ENCODE assay signal across 15 cellular contexts in genomic region chr12:110222433-110222832, GRCh38. TPM values are rescaled to one million over a fixed set of nuclear protein-coding genes. Genes with fewer than 3 reads are reported as not detected.
DNase-seq lines count a peak whose midpoint lies in the region; ATAC-seq and TF ChIP-seq lines count a peak whose summit lies in the region.
"Had no signal": no experiment of that assay in that cellular context is flagged by ENCODE, and none has a peak within 500 bp of the region (broad histone marks: within the 10 kb centered on the region; RNA-seq: fewer than 3 reads in every experiment).

No MANE protein-coding gene starts in this region.

- no peaks in the 10 kb centered on the region for H3K36me3 ChIP-seq in A673 (ENCODE audit: insufficient read depth, low read length, poor library complexity, severe bottlenecking)
- H3K36me3 ChIP-seq in adipocyte (ENCODE audit: control insufficient read depth, insufficient read depth, low read length, severe bottlenecking), result peaks cover 8% of the 10 kb centered on the region
- H3K36me3 ChIP-seq in thyroid gland, result no peaks in the 10 kb centered on the region

- H3K4me3 ChIP-seq in A673 (ENCODE audit: low read depth, low read length, poor library complexity, severe bottlenecking), result no peak overlapping the region
- peak overlapping the region; percentile 38 for H3K4me3 ChIP-seq in adipocyte (ENCODE audit: low read length)
- H3K4me3 ChIP-seq in thyroid gland (replicated peaks in 1 of 3), result no peak overlapping the region

- H3K9me3 ChIP-seq in A673 (ENCODE audit: low read depth, low read length, poor library complexity, severe bottlenecking) (no peaks in the 10 kb centered on the region), adipocyte (ENCODE audit: control insufficient read depth, low read length) (no peaks in the 10 kb centered on the region), thyroid gland (no peaks in the 10 kb centered on the region)

- CTCF ChIA-PET in A673 (lab: Charles Lee), result no interaction called here

- H3K27me3 ChIP-seq in A673 (replicated peaks; ENCODE audit: insufficient read depth, low read depth, low read length, poor library complexity) (no peaks in the 10 kb centered on the region), adipocyte (replicated peaks; ENCODE audit: control insufficient read depth, insufficient read depth, low read length) (no peaks in the 10 kb centered on the region), foreskin keratinocyte (no peaks in the 10 kb centered on the region), thyroid gland (no peaks in the 10 kb centered on the region)

- POLR2A ChIA-PET in A673 (lab: Charles Lee; ENCODE audit: low non-redundant PET), result no interaction called here

- 72 to 77% methylated on average over 1 of the region's 1 CpG for WGBS in thyroid gland, 2 donors

- ATAC-seq in foreskin keratinocyte (no peak), left lobe of liver (no peak)
- ATAC-seq: PC-3 had no signal

- BruUV-seq in A673 (replicated peaks; lab: Mats Ljungman, UMichigan), result no TSS peak

- H3K4me1 ChIP-seq in A673 (ENCODE audit: insufficient read depth, low read length, poor library complexity, severe bottlenecking) (peaks cover 31% of the 10 kb centered on the region), adipocyte (ENCODE audit: control insufficient read depth, insufficient read depth, low read length) (peaks cover 35% of the 10 kb centered on the region), foreskin keratinocyte (peaks cover 17% of the 10 kb centered on the region), thyroid gland (peaks cover 21 to 35% of the 10 kb centered on the region in 2 donors)

- intact Hi-C loops in A673 (cut with micrococcal nuclease; ENCODE audit: unreplicated experiment) (loop anchor here (5.0 kb wide), 1 partner anchor 120 kb away; no protein-coding TSS in a partner anchor), thyroid gland (cut with DNase I) (no loop called here)

- peak overlapping the region; percentile 56 for H3K9ac ChIP-seq in adipocyte (ENCODE audit: low read length)

- DNase-seq in A673 (ENCODE audit: low spot score) (peak; percentile 31), adipocyte (ENCODE audit: low read depth) (no peak), foreskin keratinocyte (no peak), thyroid gland (no peak), mucosa of gallbladder (ENCODE audit: low spot score) (no peak), T-helper 2 cell (no peak), left lobe of liver (ENCODE audit: low spot score) (no peak)
- DNase-seq: CD4-positive, CD25-positive, alpha-beta regulatory T cell; DMS53; H7; KBM-7; MV-4-11; NCI-H1417; NCI-H187 treated with DMSO at 0.1 percent for 48 hours; PC-3 had no signal

- TF ChIP-seq POLR2A in thyroid gland (IDR thresholded peaks at IDR 0.05), result no peak

- H3K27ac ChIP-seq in A673 (ENCODE audit: low read depth, low read length, poor library complexity, severe bottlenecking) (peak overlapping the region; percentile 43), foreskin keratinocyte (peak overlapping the region; percentile 63), thyroid gland (peak overlapping the region; percentile 54 to 82 (median 81))

- TF ChIP-seq CTCF in A673 (conservative IDR thresholded peaks at IDR 0.05; ENCODE audit: low read depth, low read length) (no peak), foreskin keratinocyte (conservative IDR thresholded peaks at IDR 0.05) (no peak), thyroid gland (IDR thresholded peaks at IDR 0.05) (no peak)

RNA-seq across cellular contexts. Expression of gene ATP2A2, which starts 58.6 kb away (rescaled TPM):
- total RNA-seq in A673 (2021) (296 and 333 TPM in 2 replicates), foreskin keratinocyte (251 and 257 TPM in 2 replicates), thyroid gland (100 to 1,000 TPM; 126 to 220 (median 174) TPM), mucosa of gallbladder (248 TPM), left lobe of liver (118 TPM)
- polyA plus RNA-seq in foreskin keratinocyte, result 71.6 and 80.2 TPM in 2 replicates
